ENCODE assay signal across 8 cellular contexts in genomic region chr22:19962246-19962908, GRCh38. TPM values are rescaled to one million over a fixed set of nuclear protein-coding genes. Genes with fewer than 3 reads are reported as not detected.
A peak's percentile ranks its signal among the peaks of the same experiment; 100 is the strongest.
DNase-seq lines count a peak whose midpoint lies in the region; ATAC-seq, FAIRE-seq and TF ChIP-seq lines count a peak whose summit lies in the region.

No MANE protein-coding gene starts in this region.

- ATAC-seq in GM21786 (IDR thresholded peaks at IDR 0.05; ENCODE audit: unreplicated experiment), result no peak

- peak overlapping the region; percentile 58 to 67 for H3K9ac ChIP-seq in mucosa of rectum (ENCODE audit: low read depth in 1 of 2, low read length in 2 of 2)

- H3K4me1 ChIP-seq in mucosa of rectum (ENCODE audit: control insufficient read depth in 2 of 2, insufficient read depth in 2 of 2, low read length in 2 of 2), result peaks cover 26 to 29% of the 10 kb centered on the region in 2 donors

- no peak for TF ChIP-seq POLR2A in GM12891 (IDR thresholded peaks at IDR 0.05; ENCODE audit: low read depth, low read length)

- peak overlapping the region; percentile 90 to 91 for H3K27ac ChIP-seq in mucosa of rectum (ENCODE audit: low read depth in 2 of 2, low read length in 2 of 2)

- no peaks in the 10 kb centered on the region for H3K27me3 ChIP-seq in mucosa of rectum (ENCODE audit: control insufficient read depth in 2 of 2, insufficient read depth in 2 of 2, low read length in 2 of 2)

- H3K9me3 ChIP-seq in mucosa of rectum (ENCODE audit: control insufficient read depth in 2 of 2, low read length in 2 of 2), result no peaks in the 10 kb centered on the region

- peak; percentile 63 for TF ChIP-seq CTCF in epithelial cell of proximal tubule (conservative IDR thresholded peaks at IDR 0.05; ENCODE audit: low read depth, low read length)

- H3K36me3 ChIP-seq in mucosa of rectum (ENCODE audit: control insufficient read depth in 2 of 2, insufficient read depth in 2 of 2, low read length in 2 of 2), result peaks cover 5 to 14% of the 10 kb centered on the region in 2 donors

- FAIRE-seq in GM12891 (lab: Jason Lieb, UNC), result no peak

- in situ Hi-C loops in ACHN (cut with HindIII; ENCODE audit: low pct_ligation_motif_present, low pct_unique_long_range_greater_than_20kb, low sequenced_read_pairs), result no loop called here

- H3K4me3 ChIP-seq in epithelial cell of proximal tubule (ENCODE audit: low read depth, low read length), result peak overlapping the region; percentile 24
- H3K4me3 ChIP-seq in mucosa of rectum (ENCODE audit: low read length in 2 of 2), result peak overlapping the region; percentile 61 to 65

- DNase-seq in ACHN (peak; percentile 80), GM12891 (ENCODE audit: insufficient read length, low spot score) (peak; percentile 89), NCI-H510A (lab: John Stamatoyannopoulos, UW) (peak; percentile 79), epithelial cell of proximal tubule (ENCODE audit: low read depth) (no peak)
- peak in 2 of 3 experiments; percentile 41 to 48 for DNase-seq in activated CD8-positive, alpha-beta memory T cell treated with anti-CD3 and anti-CD28 coated beads for 48 hours (ENCODE audit: low read depth in 2 of 3, low spot score in 2 of 3)
- DNase-seq in stimulated activated naive CD4-positive, alpha-beta T cell treated with Interleukin-2 at 50 U/mL for 16 hours (lab: John Stamatoyannopoulos, UW), result peak; percentile 50

TF ChIP-seq in GM12891, 5 proteins besides CTCF, POLR2A, EP300 and RAD21:
- TF ChIP-seq TAF1 (IDR thresholded peaks at IDR 0.05; ENCODE audit: low read depth, low read length) (no peak), POLR2AphosphoS5 (IDR thresholded peaks at IDR 0.05; ENCODE audit: low read depth, low read length) (no peak), POU2F2 (IDR thresholded peaks at IDR 0.05; ENCODE audit: low read depth, low read length) (no peak), SPI1 (IDR thresholded peaks at IDR 0.05; ENCODE audit: low read depth, low read length) (no peak), PAX5 (IDR thresholded peaks at IDR 0.05; ENCODE audit: insufficient read depth, low read length, severe bottlenecking) (no peak)
TF ChIP-seq in GM12891: peak in this region for 0.

RNA-seq across cellular contexts. Expression of gene TXNRD2, which starts 20.8 kb away (rescaled TPM):
- 13.3 TPM for polyA plus RNA-seq in GM12891 (2012; ENCODE audit: low read depth, missing spikeins)
- 5.8 and 34.7 TPM in 2 replicates for total RNA-seq in epithelial cell of proximal tubule

RNA-seq across cellular contexts. Expression of gene COMT, which starts 20.8 kb away (rescaled TPM):
- polyA plus RNA-seq in GM12891 (2012; ENCODE audit: low read depth, missing spikeins), result 69.5 TPM
- total RNA-seq in epithelial cell of proximal tubule, result 233 and 272 TPM in 2 replicates

RNA-seq across cellular contexts. Expression of gene ARVCF, which starts 54.2 kb away (rescaled TPM):
- 0.37 TPM for polyA plus RNA-seq in GM12891 (2012; ENCODE audit: low read depth, missing spikeins)
- 53.2 and 109 TPM in 2 replicates for total RNA-seq in epithelial cell of proximal tubule

RNA-seq across cellular contexts. Expression of gene TANGO2, which starts 58.5 kb away (rescaled TPM):
- 11.5 TPM for polyA plus RNA-seq in GM12891 (2012; ENCODE audit: low read depth, missing spikeins)
- 14.8 and 30.0 TPM in 2 replicates for total RNA-seq in epithelial cell of proximal tubule
